ENCODE assay signal across 8 cellular contexts in the genomic region with DNA sequence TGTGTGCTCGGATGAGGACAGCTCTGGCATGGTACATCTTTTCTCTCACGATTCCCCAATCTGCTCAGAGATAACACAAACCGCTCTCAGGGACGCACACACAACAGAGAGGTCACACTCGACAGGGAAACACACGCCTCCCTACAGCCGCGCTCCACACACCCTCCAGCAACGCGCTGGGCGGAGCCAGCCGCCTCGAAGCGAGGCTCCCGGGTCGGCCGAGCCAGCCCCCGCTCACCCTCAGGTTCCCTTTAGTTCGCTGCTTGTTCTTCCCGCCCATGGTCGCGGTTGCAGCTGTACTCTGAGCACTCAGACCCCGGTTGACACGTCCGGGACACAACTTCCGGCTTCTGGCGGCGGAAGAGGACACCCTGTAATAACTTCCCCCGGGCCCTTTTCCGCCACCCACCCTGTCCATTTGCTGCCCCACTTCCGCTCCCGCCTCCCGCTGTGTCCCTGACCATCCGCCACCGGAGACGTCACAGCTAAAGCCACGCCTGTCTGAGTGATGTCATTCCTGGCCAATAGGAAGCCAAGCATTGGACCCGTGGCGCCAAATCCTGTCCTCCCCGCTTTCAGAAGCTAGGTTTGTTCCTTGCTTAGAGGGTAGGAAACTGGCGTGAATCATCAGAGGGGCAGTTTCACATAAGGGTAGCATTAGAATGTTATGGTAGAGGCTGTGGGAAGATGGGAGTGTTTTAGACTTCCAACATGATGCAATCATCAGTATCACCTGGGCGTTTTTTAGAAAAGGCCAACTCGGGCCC. TPM values are rescaled to one million over a fixed set of nuclear protein-coding genes. Genes with fewer than 3 reads are reported as not detected.
DNase-seq lines count a peak whose midpoint lies in the region; ATAC-seq lines count a peak whose summit lies in the region.

A gene with protein sequence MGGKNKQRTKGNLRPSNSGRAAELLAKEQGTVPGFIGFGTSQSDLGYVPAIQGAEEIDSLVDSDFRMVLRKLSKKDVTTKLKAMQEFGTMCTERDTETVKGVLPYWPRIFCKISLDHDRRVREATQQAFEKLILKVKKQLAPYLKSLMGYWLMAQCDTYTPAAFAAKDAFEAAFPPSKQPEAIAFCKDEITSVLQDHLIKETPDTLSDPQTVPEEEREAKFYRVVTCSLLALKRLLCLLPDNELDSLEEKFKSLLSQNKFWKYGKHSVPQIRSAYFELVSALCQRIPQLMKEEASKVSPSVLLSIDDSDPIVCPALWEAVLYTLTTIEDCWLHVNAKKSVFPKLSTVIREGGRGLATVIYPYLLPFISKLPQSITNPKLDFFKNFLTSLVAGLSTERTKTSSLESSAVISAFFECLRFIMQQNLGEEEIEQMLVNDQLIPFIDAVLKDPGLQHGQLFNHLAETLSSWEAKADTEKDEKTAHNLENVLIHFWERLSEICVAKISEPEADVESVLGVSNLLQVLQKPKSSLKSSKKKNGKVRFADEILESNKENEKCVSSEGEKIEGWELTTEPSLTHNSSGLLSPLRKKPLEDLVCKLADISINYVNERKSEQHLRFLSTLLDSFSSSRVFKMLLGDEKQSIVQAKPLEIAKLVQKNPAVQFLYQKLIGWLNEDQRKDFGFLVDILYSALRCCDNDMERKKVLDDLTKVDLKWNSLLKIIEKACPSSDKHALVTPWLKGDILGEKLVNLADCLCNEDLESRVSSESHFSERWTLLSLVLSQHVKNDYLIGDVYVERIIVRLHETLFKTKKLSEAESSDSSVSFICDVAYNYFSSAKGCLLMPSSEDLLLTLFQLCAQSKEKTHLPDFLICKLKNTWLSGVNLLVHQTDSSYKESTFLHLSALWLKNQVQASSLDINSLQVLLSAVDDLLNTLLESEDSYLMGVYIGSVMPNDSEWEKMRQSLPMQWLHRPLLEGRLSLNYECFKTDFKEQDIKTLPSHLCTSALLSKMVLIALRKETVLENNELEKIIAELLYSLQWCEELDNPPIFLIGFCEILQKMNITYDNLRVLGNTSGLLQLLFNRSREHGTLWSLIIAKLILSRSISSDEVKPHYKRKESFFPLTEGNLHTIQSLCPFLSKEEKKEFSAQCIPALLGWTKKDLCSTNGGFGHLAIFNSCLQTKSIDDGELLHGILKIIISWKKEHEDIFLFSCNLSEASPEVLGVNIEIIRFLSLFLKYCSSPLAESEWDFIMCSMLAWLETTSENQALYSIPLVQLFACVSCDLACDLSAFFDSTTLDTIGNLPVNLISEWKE (N-terminal part only) (minus strand): TSS at position 352 of the 767 bp plus-strand sequence. CDS start 72 bp downstream, at position 280.

- H2BK15ac ChIP-seq in mesenchymal stem cell (ENCODE audit: low read depth, poor library complexity, severe bottlenecking), result peak within 1 kb of the TSS; percentile 70

- peak within 1 kb of the TSS in 1 of 2 experiments; percentile 40 for H3K23ac ChIP-seq in mesenchymal stem cell (ENCODE audit: low read length in 2 of 2)

- peak within 1 kb of the TSS; percentile 65 for H3K27ac ChIP-seq in mesenchymal stem cell (ENCODE audit: low read length, poor library complexity, severe bottlenecking)

- peaks cover 2% of the 10 kb centered on the region for H3K79me1 ChIP-seq in mesenchymal stem cell (replicated peaks; ENCODE audit: low read length, poor library complexity, severe bottlenecking)

- H3K36me3 ChIP-seq in endocrine pancreas (ENCODE audit: control insufficient read depth, insufficient read depth, low read length) (no peaks in the 10 kb centered on the region), mesenchymal stem cell (ENCODE audit: control insufficient read depth in 1 of 2, insufficient read depth in 2 of 2, low read depth in 1 of 2, low read length in 2 of 2) (peaks cover 0 to 5% of the 10 kb centered on the region in 2 experiments)

- H3K4me1 ChIP-seq in endocrine pancreas (ENCODE audit: control insufficient read depth, insufficient read depth, low read length) (peaks cover 7% of the 10 kb centered on the region), mesenchymal stem cell (ENCODE audit: control insufficient read depth, insufficient read depth, low read depth, low read length) (peaks cover 7% of the 10 kb centered on the region)

- peak within 1 kb of the TSS; percentile 28 for H4K91ac ChIP-seq in mesenchymal stem cell (ENCODE audit: low read length)

- DNase-seq in COLO668 (lab: John Stamatoyannopoulos, UW; ENCODE audit: unreplicated experiment) (peak; percentile 99), HT1080 (ENCODE audit: low read depth) (peak; percentile 99), NOMO-1 treated with DMSO at 0.1 percent for 48 hours (lab: John Stamatoyannopoulos, UW; ENCODE audit: unreplicated experiment) (peak; percentile 99), mesenchymal stem cell (peak; percentile 100)
- peak; percentile 99 for DNase-seq in activated CD8-positive, alpha-beta memory T cell treated with anti-CD3 and anti-CD28 coated beads for 4 hours (ENCODE audit: low read depth in 2 of 2)
- DNase-seq in stimulated activated CD8-positive, alpha-beta memory T cell treated with anti-CD3 and anti-CD28 coated beads, Interleukin-12 subunit alpha, Interleukin-12 subunit beta, amount 100 ng/mL, for 4 hours (ENCODE audit: low read depth), result peak; percentile 97

- ATAC-seq in GM21360 (IDR thresholded peaks at IDR 0.05; ENCODE audit: unreplicated experiment), result peak; percentile 96

- peak within 1 kb of the TSS; percentile 64 for H2AFZ ChIP-seq in mesenchymal stem cell (ENCODE audit: low read depth, low read length)

- H3K14ac ChIP-seq in mesenchymal stem cell (ENCODE audit: low read length in 2 of 2), result peak within 1 kb of the TSS in 1 of 2 experiments; percentile 29

- H3K9me3 ChIP-seq in endocrine pancreas (ENCODE audit: control insufficient read depth, low read length) (no peaks in the 10 kb centered on the region), mesenchymal stem cell (ENCODE audit: control insufficient read depth, low read length) (no peaks in the 10 kb centered on the region)

- peak within 1 kb of the TSS; percentile 82 for H4K8ac ChIP-seq in mesenchymal stem cell (ENCODE audit: low read length)

- peak within 1 kb of the TSS; percentile 91 for H3K4me2 ChIP-seq in mesenchymal stem cell (ENCODE audit: low read length, poor library complexity, severe bottlenecking)

- no peak within 1 kb of the TSS for H2BK12ac ChIP-seq in mesenchymal stem cell (ENCODE audit: low read length in 2 of 2)

- peak within 1 kb of the TSS; percentile 53 to 58 for H3K4ac ChIP-seq in mesenchymal stem cell (ENCODE audit: low read depth in 1 of 2, low read length in 2 of 2)

- H3K27me3 ChIP-seq in endocrine pancreas (ENCODE audit: control insufficient read depth, insufficient read depth, low read length) (no peaks in the 10 kb centered on the region), mesenchymal stem cell (ENCODE audit: control insufficient read depth in 1 of 2, insufficient read depth in 1 of 2, low read length in 2 of 2) (no peaks in the 10 kb centered on the region)

- peak within 1 kb of the TSS; percentile 87 for H3K9ac ChIP-seq in endocrine pancreas (ENCODE audit: control insufficient read depth, insufficient read depth, low read length)
- peak within 1 kb of the TSS; percentile 89 for H3K9ac ChIP-seq in mesenchymal stem cell (ENCODE audit: low read length)

- H2BK5ac ChIP-seq in mesenchymal stem cell (ENCODE audit: low read depth, low read length, poor library complexity, severe bottlenecking), result no peak within 1 kb of the TSS

- H3K18ac ChIP-seq in mesenchymal stem cell (ENCODE audit: low read depth in 1 of 2, low read length in 2 of 2), result peak within 1 kb of the TSS; percentile 74 to 87

- H2AK5ac ChIP-seq in mesenchymal stem cell (ENCODE audit: low read length, severe bottlenecking), result no peak within 1 kb of the TSS

- 3% methylated on average over 43 of the region's 43 CpGs for WGBS in mesenchymal stem cell

- H3K4me3 ChIP-seq in endocrine pancreas (ENCODE audit: control insufficient read depth, insufficient read depth, low read length) (peak within 1 kb of the TSS; percentile 87), mesenchymal stem cell (ENCODE audit: insufficient read depth in 1 of 2, low read depth in 1 of 2, low read length in 2 of 2) (peak within 1 kb of the TSS; percentile 87 to 93)

- H2BK120ac ChIP-seq in mesenchymal stem cell (ENCODE audit: low read depth, low read length), result no peak within 1 kb of the TSS

RNA-seq across cellular contexts. Expression of the gene that starts here (rescaled TPM):
- 18.3 and 18.5 TPM in 2 replicates for total RNA-seq in HT1080 (2014; rRNA removed; shearing (Covaris generic))
- 12.7 and 17.8 TPM in 2 replicates for polyA plus RNA-seq in HT1080 (2015; cell fraction: cytosol; rRNA removed)
- 78.9 and 86.6 TPM in 2 replicates for polyA plus RNA-seq in HT1080 (2015; cell fraction: nucleus; rRNA removed)
- polyA plus RNA-seq in mesenchymal stem cell (2013, experiment 1 of 2), result 9.0 TPM
- polyA plus RNA-seq in mesenchymal stem cell (2013, experiment 2 of 2), result 9.5 TPM

Comparison
In these comparisons a context has a peak if more than half of its experiments do, and no peak if none do; other contexts are left out.
1. Peak in every context shown above with its lines: DNase-seq, ATAC-seq, H3K4me3 ChIP-seq and H3K27ac ChIP-seq.